In the genomic region with DNA sequence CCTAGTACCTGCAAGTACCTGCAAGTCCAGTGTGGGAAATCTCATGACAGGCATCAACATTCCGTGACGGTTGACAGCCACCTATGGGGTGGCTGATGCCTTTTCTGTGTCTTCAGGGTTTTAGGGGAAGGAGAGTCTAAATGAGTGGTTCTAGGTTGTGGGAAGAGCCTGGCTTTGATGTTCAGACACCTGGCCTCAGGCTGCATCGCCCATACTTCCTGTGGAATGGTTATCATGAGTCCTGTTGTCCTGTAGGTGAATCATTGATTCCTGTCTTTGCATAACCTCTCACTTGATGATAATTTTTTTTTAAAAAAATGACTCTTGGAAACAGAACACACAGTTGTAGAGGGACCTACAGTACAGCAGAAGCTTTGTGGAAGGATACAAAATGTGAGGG, we compare ENCODE assay signal across 23 cellular contexts.
"Had no signal": no experiment of that assay in that cellular context is flagged by ENCODE, and none has a peak within 500 bp of the region (broad histone marks: within the 10 kb centered on the region; RNA-seq: fewer than 3 reads in every experiment).

No MANE protein-coding gene starts in this region.

- H2AFZ ChIP-seq: hepatocyte, parathyroid adenoma had no signal

- H3K27me3 ChIP-seq: dorsolateral prefrontal cortex, gastroesophageal sphincter, heart left ventricle, hepatocyte, right lobe of liver, transverse colon, vagina had no signal

- ATAC-seq: esophagus mucosa; gastroesophageal sphincter; heart left ventricle; left ventricle myocardium superior; lower lobe of right lung; natural killer cell treated with Interleukin-12 subunit alpha and Interleukin-12 subunit beta and Interleukin-15 and Interleukin-18, amount 100 ng/mL, for 72 hours; right lobe of liver; stimulated activated naive B cell treated with anti-CD40 and anti-IgM and Interleukin-4, amounts not matched to agents 10 μg/mL and 1 μg/mL and 100 μg/mL, for 72 hours had no signal

- H3K9me3 ChIP-seq: gastroesophageal sphincter, heart left ventricle, lower lobe of right lung, right lobe of liver, thoracic aorta, transverse colon, vagina had no signal

- H3K27ac ChIP-seq: dorsolateral prefrontal cortex, epithelial cell of prostate, gastroesophageal sphincter, heart left ventricle, hepatocyte, lower lobe of right lung, parathyroid adenoma, right lobe of liver, thoracic aorta, transverse colon, vagina had no signal

- H3K4me1 ChIP-seq: heart left ventricle, vagina had no signal

- H3K4me2 ChIP-seq: hepatocyte had no signal

- DNase-seq: dorsolateral prefrontal cortex; effector CD4-positive, alpha-beta T cell; foreskin fibroblast; heart left ventricle; left ventricle myocardium superior; lower lobe of right lung; naive B cell; right lobe of liver; small intestine; stimulated activated CD4-positive, alpha-beta T cell treated with anti-CD3 and anti-CD28 coated beads, Interleukin-15, amount 100 ng/mL, for 24 hours; stimulated activated CD4-positive, alpha-beta T cell treated with anti-CD3 and anti-CD28 coated beads, Interleukin-2, amount 100 ng/mL, for 48 hours; stimulated activated naive B cell treated with anti-CD40 and anti-IgM and Interleukin-4, amounts not matched to agents 10 μg/mL and 1 μg/mL and 100 μg/mL, for 72 hours; transverse colon had no signal

- H3K36me3 ChIP-seq: gastroesophageal sphincter, heart left ventricle, lower lobe of right lung, right lobe of liver, thoracic aorta, transverse colon, vagina had no signal

- H3K9ac ChIP-seq: parathyroid adenoma had no signal

- H3K4me3 ChIP-seq: dorsolateral prefrontal cortex, gastroesophageal sphincter, heart left ventricle, hepatocyte, lower lobe of right lung, right lobe of liver, thoracic aorta, vagina had no signal

- FAIRE-seq: colon, islet of Langerhans, small intestine had no signal
